Comparison of ENCODE assay signal across 21 cellular contexts in the genomic region with DNA sequence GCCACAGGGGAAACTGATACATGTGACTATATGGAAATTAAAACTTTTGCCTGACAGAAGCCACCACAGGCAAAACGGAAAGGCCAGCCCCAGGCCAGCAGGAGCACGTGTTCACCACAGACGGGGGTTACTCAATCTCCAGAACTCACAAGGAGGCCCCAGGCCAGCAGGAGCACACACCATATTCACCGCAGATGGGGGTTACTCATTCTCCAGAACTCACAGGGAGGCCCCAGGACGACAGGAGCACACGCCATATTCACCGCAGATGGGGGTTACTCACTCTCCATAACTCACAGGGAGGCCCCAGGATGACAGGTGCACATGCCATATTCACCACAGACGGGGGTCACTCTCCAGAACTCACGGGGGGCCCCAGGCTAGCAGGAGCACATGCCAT.
DNase-seq lines count a peak whose midpoint lies in the region; ATAC-seq and TF ChIP-seq lines count a peak whose summit lies in the region.
"Had no signal": no experiment of that assay in that cellular context is flagged by ENCODE, and none has a peak within 500 bp of the region (broad histone marks: within the 10 kb centered on the region; RNA-seq: fewer than 3 reads in every experiment).

No MANE protein-coding gene starts in this region.

- H3K9me3 Mint-ChIP-seq in HFFc6 (no peaks in the 10 kb centered on the region), nephron progenitor cell (no peaks in the 10 kb centered on the region)
- H3K9me3 Mint-ChIP-seq: activated naive CD8-positive, alpha-beta T cell treated with anti-CD3 and anti-CD28 coated beads, Interleukin-2, amount 50 U/mL, for 24 hours had no signal

- POLR2A ChIA-PET in BJ (lab: Charles Lee): no interaction called here
- POLR2A ChIA-PET in RWPE1 (lab: Yijun Ruan, JAX; ENCODE audit: low non-redundant PET): no interaction called here

- TF ChIP-seq CTCF in BJ (IDR thresholded peaks at IDR 0.05; ENCODE audit: insufficient read depth, low read depth, low read length) (no peak), HFFc6 (IDR thresholded peaks at IDR 0.05) (no peak), RWPE1 (conservative IDR thresholded peaks at IDR 0.05; ENCODE audit: low read depth) (no peak), foreskin fibroblast (IDR thresholded peaks at IDR 0.05; ENCODE audit: low read depth, low read length) (no peak), nephron progenitor cell (IDR thresholded peaks at IDR 0.05) (no peak)

- H3K36me3 Mint-ChIP-seq in HFFc6 (ENCODE audit: low read depth): peaks cover 40% of the 10 kb centered on the region
- H3K36me3 Mint-ChIP-seq in nephron progenitor cell (ENCODE audit: low read depth): peaks cover 28% of the 10 kb centered on the region

- no peak overlapping the region for H3K4me3 ChIP-seq in BJ (ENCODE audit: low read depth, low read length)
- H3K4me3 ChIP-seq in foreskin fibroblast (ENCODE audit: low read depth in 1 of 2, low read length in 2 of 2): no peak overlapping the region

- peaks cover 17% of the 10 kb centered on the region for H3K36me3 ChIP-seq in BJ (ENCODE audit: control insufficient read depth, insufficient read depth, low read length)

- no peak overlapping the region for H3K27ac ChIP-seq in RWPE1

- H3K27me3 ChIP-seq in BJ (ENCODE audit: control insufficient read depth, insufficient read depth, low read length): no peaks in the 10 kb centered on the region

- CTCF ChIA-PET in BJ (lab: Yijun Ruan, JAX) (no interaction called here), RWPE1 (lab: Yijun Ruan, JAX) (no interaction called here)

- no peak for ATAC-seq in HG03565 (IDR thresholded peaks at IDR 0.05; ENCODE audit: unreplicated experiment)
- no peak for ATAC-seq in GM18907 (IDR thresholded peaks at IDR 0.05; ENCODE audit: unreplicated experiment)
- ATAC-seq: activated naive CD8-positive, alpha-beta T cell treated with anti-CD3 and anti-CD28 coated beads, Interleukin-2, amount 50 U/mL, for 24 hours; naive thymus-derived CD8-positive, alpha-beta T cell had no signal

- peak overlapping the region; percentile 66; the same call in 1 of the 2 replicates for H3K27ac Mint-ChIP-seq in HFFc6
- H3K27ac Mint-ChIP-seq in nephron progenitor cell: no peak overlapping the region
- H3K27ac Mint-ChIP-seq: activated naive CD8-positive, alpha-beta T cell treated with anti-CD3 and anti-CD28 coated beads, Interleukin-2, amount 50 U/mL, for 24 hours; naive thymus-derived CD8-positive, alpha-beta T cell had no signal

- DNase-seq in BJ (ENCODE audit: low read depth): peak; percentile 79
- DNase-seq in HFFc6: peak; percentile 81
- DNase-seq in RWPE1 (ENCODE audit: low spot score): peak; percentile 27
- peak; percentile 95 for DNase-seq in foreskin fibroblast
- DNase-seq in nephron progenitor cell: no peak
- DNase-seq in foreskin melanocyte: no peak
- DNase-seq: activated CD4-positive, CD25-positive, alpha-beta regulatory T cell; activated naive CD8-positive, alpha-beta T cell treated with anti-CD3 and anti-CD28 coated beads, Interleukin-2, amount 50 U/mL, for 24 hours; Calu3; effector CD8-positive, alpha-beta T cell; H7; hypothalamus; naive thymus-derived CD8-positive, alpha-beta T cell; NCI-H1092; NCI-H2081 treated with DMSO at 0.1 percent for 48 hours; NCI-H510A; posterior cingulate gyrus; SHP77; stimulated activated CD4-positive, alpha-beta T cell treated with anti-CD3 and anti-CD28 coated beads, Interleukin-4, amount 100 ng/mL, for 1 hour had no signal

- no peak overlapping the region for H3K4me3 Mint-ChIP-seq in HFFc6
- no peak overlapping the region for H3K4me3 Mint-ChIP-seq in nephron progenitor cell
- H3K4me3 Mint-ChIP-seq: activated naive CD8-positive, alpha-beta T cell treated with anti-CD3 and anti-CD28 coated beads, Interleukin-2, amount 50 U/mL, for 24 hours; naive thymus-derived CD8-positive, alpha-beta T cell had no signal

- H3K27me3 Mint-ChIP-seq in HFFc6 (ENCODE audit: insufficient read depth) (peaks cover 10% of the 10 kb centered on the region), nephron progenitor cell (ENCODE audit: low read depth, poor library complexity) (peaks cover 16% of the 10 kb centered on the region)
- H3K27me3 Mint-ChIP-seq: activated naive CD8-positive, alpha-beta T cell treated with anti-CD3 and anti-CD28 coated beads, Interleukin-2, amount 50 U/mL, for 24 hours; naive thymus-derived CD8-positive, alpha-beta T cell had no signal

- peaks cover 24% of the 10 kb centered on the region for H3K4me1 Mint-ChIP-seq in HFFc6 (ENCODE audit: low read depth)
- H3K4me1 Mint-ChIP-seq in nephron progenitor cell: peaks cover 31% of the 10 kb centered on the region
- H3K4me1 Mint-ChIP-seq: activated naive CD8-positive, alpha-beta T cell treated with anti-CD3 and anti-CD28 coated beads, Interleukin-2, amount 50 U/mL, for 24 hours had no signal

Comparison
In these comparisons a context has a peak if more than half of its experiments do, and no peak if none do; other contexts are left out.
1. DNase-seq: peak in BJ (single experiment), HFFc6 (single experiment), RWPE1 (single experiment) and foreskin fibroblast (2 of 2); none in nephron progenitor cell (single experiment) and foreskin melanocyte (single experiment).